In the genomic region with DNA sequence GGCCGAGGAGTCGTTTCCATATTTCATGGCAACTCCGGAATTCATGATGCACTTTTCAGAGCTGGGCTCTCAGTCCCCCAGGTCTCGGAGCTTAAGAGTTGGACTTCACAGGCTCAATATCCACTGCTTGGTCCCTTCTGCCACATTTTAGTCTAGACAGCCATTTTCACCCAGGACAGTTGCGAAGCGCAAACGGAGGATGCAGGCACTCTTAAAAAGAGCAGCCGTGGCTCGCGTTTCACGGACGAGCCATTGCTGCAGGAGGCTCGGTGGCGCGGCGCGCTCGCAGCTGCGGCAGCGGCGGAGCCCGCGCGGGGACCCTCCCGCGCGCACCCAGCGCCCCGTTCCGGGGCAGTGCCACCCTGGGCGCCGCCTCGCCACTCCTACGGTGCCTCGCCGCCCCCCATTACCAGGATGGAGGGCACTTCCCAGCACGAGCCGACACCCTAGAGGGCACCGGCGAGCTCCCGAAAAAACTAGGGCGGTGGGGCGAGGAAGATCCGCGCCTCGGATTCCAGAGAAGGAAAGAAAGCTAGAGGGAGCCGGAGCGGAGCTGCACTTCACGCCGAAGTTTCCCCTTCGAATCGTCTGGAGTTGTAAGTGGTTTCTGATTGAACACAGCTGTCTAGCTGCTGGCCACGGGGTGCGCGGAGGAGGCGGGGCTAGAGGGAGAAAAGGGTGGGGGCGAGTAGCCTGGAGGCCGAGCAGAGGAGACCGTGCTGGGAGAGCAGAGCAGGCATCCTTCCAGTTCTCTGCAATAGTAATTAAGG, we compare ENCODE assay signal across 8 cellular contexts.
DNase-seq lines count a peak whose midpoint lies in the region; ATAC-seq and TF ChIP-seq lines count a peak whose summit lies in the region.

No MANE protein-coding gene starts in this region.

- peaks cover 29% of the 10 kb centered on the region for H3K27me3 ChIP-seq in CD4-positive, CD25-positive, alpha-beta regulatory T cell (ENCODE audit: control insufficient read depth, insufficient read depth, low read length)
- H3K27me3 ChIP-seq in RWPE2 (ENCODE audit: insufficient read depth, poor library complexity, severe bottlenecking) (no peaks in the 10 kb centered on the region), neuron (ENCODE audit: insufficient read depth, low read length) (no peaks in the 10 kb centered on the region), stomach smooth muscle (ENCODE audit: control insufficient read depth in 1 of 2, insufficient read depth in 2 of 2, low read length in 2 of 2) (no peaks in the 10 kb centered on the region)

- H3K27me3 Mint-ChIP-seq in CD4-positive, CD25-positive, alpha-beta regulatory T cell = peaks cover 54% of the 10 kb centered on the region

- H3K4me3 ChIP-seq in CD4-positive, CD25-positive, alpha-beta regulatory T cell (ENCODE audit: low read depth, low read length) = peak overlapping the region; percentile 90
- H3K4me3 ChIP-seq in RWPE2 (ENCODE audit: severe bottlenecking) (peak overlapping the region; percentile 92), neuron (ENCODE audit: low read length) (peak overlapping the region; percentile 81), stomach smooth muscle (ENCODE audit: low read length in 2 of 2) (peak overlapping the region; percentile 92 to 93)

- peaks cover 0 to 35% (median 25%) of the 10 kb centered on the region in 4 donors for H3K4me1 Mint-ChIP-seq in CD4-positive, CD25-positive, alpha-beta regulatory T cell

- peak; percentile 54 for TF ChIP-seq CTCF in RWPE2 (IDR thresholded peaks at IDR 0.05; ENCODE audit: poor library complexity, severe bottlenecking)

- peak overlapping the region; percentile 89 to 95 (median 94) for H3K4me3 Mint-ChIP-seq in CD4-positive, CD25-positive, alpha-beta regulatory T cell

- H3K9me3 Mint-ChIP-seq in CD4-positive, CD25-positive, alpha-beta regulatory T cell = peaks cover 0 to 2% (median 0%) of the 10 kb centered on the region in 7 donors

- no peaks in the 10 kb centered on the region for H3K9me3 ChIP-seq in CD4-positive, CD25-positive, alpha-beta regulatory T cell (ENCODE audit: control insufficient read depth in 2 of 2, low read length in 2 of 2)
- H3K9me3 ChIP-seq in RWPE2 (ENCODE audit: severe bottlenecking) (no peaks in the 10 kb centered on the region), neuron (ENCODE audit: low read length) (no peaks in the 10 kb centered on the region), stomach smooth muscle (ENCODE audit: control insufficient read depth in 2 of 2, low read length in 2 of 2) (no peaks in the 10 kb centered on the region)

- no peaks in the 10 kb centered on the region for H3K36me3 Mint-ChIP-seq in CD4-positive, CD25-positive, alpha-beta regulatory T cell

- DNase-seq in CD4-positive, CD25-positive, alpha-beta regulatory T cell = peak; percentile 57 to 74 (median 58)
- DNase-seq in RWPE2 (ENCODE audit: low spot score) = peak; percentile 91
- peak; percentile 61 for DNase-seq in activated gamma-delta T cell treated with anti-CD3 and anti-CD28 coated beads, Interleukin-2, amount 50 U/mL, for 16 hours (ENCODE audit: low read depth)
- peak; percentile 82 for DNase-seq in foreskin melanocyte

- H3K27ac ChIP-seq in CD4-positive, CD25-positive, alpha-beta regulatory T cell (ENCODE audit: insufficient read depth, low read length, poor library complexity, severe bottlenecking) = peak overlapping the region; percentile 9
- H3K27ac ChIP-seq in RWPE2 (ENCODE audit: poor library complexity, severe bottlenecking) = peak overlapping the region; percentile 77
- H3K27ac ChIP-seq in stomach smooth muscle (ENCODE audit: low read length) = peak overlapping the region; percentile 81

- peak overlapping the region; percentile 73 to 84 for H3K9ac ChIP-seq in stomach smooth muscle (ENCODE audit: low read length in 2 of 2)

- no peaks in the 10 kb centered on the region for H3K36me3 ChIP-seq in CD4-positive, CD25-positive, alpha-beta regulatory T cell (ENCODE audit: control insufficient read depth, insufficient read depth, low read length)
- no peaks in the 10 kb centered on the region for H3K36me3 ChIP-seq in RWPE2 (ENCODE audit: low read depth)
- no peaks in the 10 kb centered on the region for H3K36me3 ChIP-seq in neuron (ENCODE audit: insufficient read depth, low read length)
- no peaks in the 10 kb centered on the region for H3K36me3 ChIP-seq in stomach smooth muscle (ENCODE audit: control insufficient read depth in 2 of 2, insufficient read depth in 2 of 2, low read length in 2 of 2)

- peak overlapping the region; percentile 75 for H2AFZ ChIP-seq in neuron (ENCODE audit: low read depth, low read length)

- ATAC-seq in CD4-positive, CD25-positive, alpha-beta regulatory T cell (ENCODE audit: low read depth in 2 of 2) = peak; percentile 84
- peak; percentile 96 for ATAC-seq in GM19438 (IDR thresholded peaks at IDR 0.05; ENCODE audit: low read depth, unreplicated experiment)
- peak; percentile 90 for ATAC-seq in HG03558 (IDR thresholded peaks at IDR 0.05; ENCODE audit: extremely low read depth, unreplicated experiment)
- peak; percentile 86 for ATAC-seq in RWPE2 (ENCODE audit: low read depth)

- H3K4me1 ChIP-seq in CD4-positive, CD25-positive, alpha-beta regulatory T cell (ENCODE audit: control insufficient read depth, insufficient read depth, low read length, poor library complexity, severe bottlenecking) = peaks cover 22% of the 10 kb centered on the region
- H3K4me1 ChIP-seq in RWPE2 (ENCODE audit: insufficient read depth, poor library complexity, severe bottlenecking) = peaks cover 13% of the 10 kb centered on the region
- H3K4me1 ChIP-seq in neuron (ENCODE audit: insufficient read depth, low read length) = peaks cover 32% of the 10 kb centered on the region
- H3K4me1 ChIP-seq in stomach smooth muscle (ENCODE audit: control insufficient read depth, insufficient read depth, low read length) = peaks cover 15% of the 10 kb centered on the region

- H3K27ac Mint-ChIP-seq in CD4-positive, CD25-positive, alpha-beta regulatory T cell = peak overlapping the region in 2 of 3 donors; percentile 86 to 89

Comparison
In these comparisons a context has a peak if more than half of its experiments do, and no peak if none do; other contexts are left out.
1. Peak in every context shown above with its lines: DNase-seq, ATAC-seq, H3K4me3 ChIP-seq and H3K27ac ChIP-seq.
2. H3K27ac ChIP-seq: peak in every context shown above with its lines; median percentile 81 in stomach smooth muscle; 77 in RWPE2; 9 in CD4-positive, CD25-positive, alpha-beta regulatory T cell.